1 cellular context compared by ENCODE assay signal in the genomic region with DNA sequence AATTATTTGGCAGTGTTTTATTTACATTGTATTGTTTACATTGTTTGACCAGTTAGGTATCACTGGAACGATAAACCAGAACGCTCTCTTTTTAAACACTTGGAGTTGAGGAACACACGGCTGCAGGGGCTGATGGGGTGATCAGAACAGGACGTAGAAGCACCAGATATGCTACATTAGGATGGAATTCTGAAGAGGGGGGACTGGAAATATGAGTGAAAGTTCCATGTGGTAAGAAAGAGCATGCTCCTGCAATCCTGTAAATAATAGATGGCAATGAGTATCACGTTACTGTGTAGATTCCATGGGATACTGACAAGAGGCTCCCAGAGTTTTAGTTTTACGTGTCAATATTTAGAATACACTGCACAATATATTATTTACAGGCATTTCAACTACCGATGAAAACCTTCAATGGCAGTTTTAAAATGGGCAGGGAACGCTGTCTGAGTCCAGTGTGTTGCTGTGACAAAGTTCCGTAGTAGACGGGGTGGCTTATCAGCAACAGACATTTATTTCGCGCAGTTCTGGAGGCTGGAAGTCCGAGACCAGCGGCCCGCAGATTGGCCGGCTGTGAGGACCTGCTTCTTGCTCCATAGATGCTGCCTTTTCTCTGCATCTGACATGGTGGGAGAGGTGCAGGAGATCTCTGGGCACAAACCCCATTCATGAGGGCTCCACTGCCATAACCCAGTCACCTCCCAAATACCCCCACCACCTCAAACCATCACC.
TF ChIP-seq lines count a peak whose summit lies in the region.

No MANE protein-coding gene starts in this region.

TF ChIP-seq in K562, 482 proteins besides CTCF, POLR2A, EP300 and RAD21 (continues in another document):
- TF ChIP-seq CREM (IDR thresholded peaks at IDR 0.05; ENCODE audit: low read depth) = peak; percentile 37
- no peak for TF ChIP-seq MEF2D (tag; conservative IDR thresholded peaks at IDR 0.05; ENCODE audit: low read depth)
- no peak for TF ChIP-seq ZNF217 (CRISPR knock-in tag; IDR thresholded peaks at IDR 0.05)
- TF ChIP-seq CCNT2 (IDR thresholded peaks at IDR 0.05; ENCODE audit: borderline replicate concordance, extremely low read depth, insufficient read length, low read depth, low read length) = no peak
- no peak for TF ChIP-seq CEBPG (CRISPR knock-in tag; IDR thresholded peaks at IDR 0.05)
- no peak for TF ChIP-seq CEBPG (tag; conservative IDR thresholded peaks at IDR 0.05 in 1 of 2, IDR thresholded peaks at IDR 0.05 in 1 of 2)
- TF ChIP-seq ASH1L (IDR thresholded peaks at IDR 0.05; ENCODE audit: borderline replicate concordance, low read depth, partially characterized antibody) = no peak
- TF ChIP-seq KDM4B (IDR thresholded peaks at IDR 0.05; ENCODE audit: borderline replicate concordance in 2 of 2, low read depth in 1 of 2) = no peak
- TF ChIP-seq SMC3 (conservative IDR thresholded peaks at IDR 0.05; ENCODE audit: insufficient read depth, low read depth, low read length) = no peak
- TF ChIP-seq HNRNPH1 (optimal IDR thresholded peaks at IDR 0.05; ENCODE audit: low read depth, low read length) = no peak
- peak; percentile 36; the same call in 1 of the 2 replicates for TF ChIP-seq TCF3 (CRISPR knock-in tag; IDR thresholded peaks at IDR 0.05)
- TF ChIP-seq ZNF316 (IDR thresholded peaks at IDR 0.05) = no peak
- TF ChIP-seq ZNF124 (CRISPR knock-in tag; IDR thresholded peaks at IDR 0.05) = no peak
- TF ChIP-seq, protein P1, sequence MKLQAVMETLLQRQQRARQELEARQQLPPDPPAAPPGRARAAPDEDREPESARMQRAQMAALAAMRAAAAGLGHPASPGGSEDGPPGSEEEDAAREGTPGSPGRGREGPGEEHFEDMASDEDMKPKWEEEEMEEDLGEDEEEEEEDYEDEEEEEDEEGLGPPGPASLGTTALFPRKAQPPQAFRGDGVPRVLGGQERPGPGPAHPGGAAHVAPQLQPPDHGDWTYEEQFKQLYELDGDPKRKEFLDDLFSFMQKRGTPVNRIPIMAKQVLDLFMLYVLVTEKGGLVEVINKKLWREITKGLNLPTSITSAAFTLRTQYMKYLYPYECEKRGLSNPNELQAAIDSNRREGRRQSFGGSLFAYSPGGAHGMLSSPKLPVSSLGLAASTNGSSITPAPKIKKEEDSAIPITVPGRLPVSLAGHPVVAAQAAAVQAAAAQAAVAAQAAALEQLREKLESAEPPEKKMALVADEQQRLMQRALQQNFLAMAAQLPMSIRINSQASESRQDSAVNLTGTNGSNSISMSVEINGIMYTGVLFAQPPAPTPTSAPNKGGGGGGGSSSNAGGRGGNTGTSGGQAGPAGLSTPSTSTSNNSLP (IDR thresholded peaks at IDR 0.05; ENCODE audit: borderline replicate concordance, low read depth, low read length) = no peak
- TF ChIP-seq MED1 (CRISPR knock-in tag; IDR thresholded peaks at IDR 0.05; ENCODE audit: borderline replicate concordance) = no peak
- no peak for TF ChIP-seq ZNF347 (CRISPR knock-in tag; IDR thresholded peaks at IDR 0.05; ENCODE audit: low read depth)
- TF ChIP-seq FOXP4 (CRISPR knock-in tag; IDR thresholded peaks at IDR 0.05; ENCODE audit: borderline replicate concordance) = no peak
- no peak for TF ChIP-seq HNRNPL (IDR thresholded peaks at IDR 0.05; ENCODE audit: low read depth, low read length)
- no peak for TF ChIP-seq FUS (optimal IDR thresholded peaks at IDR 0.05; ENCODE audit: low read depth, low read length)
- TF ChIP-seq TFAP4 (CRISPR knock-in tag; IDR thresholded peaks at IDR 0.05; ENCODE audit: borderline replicate concordance) = no peak
- TF ChIP-seq TCF15 (CRISPR knock-in tag; IDR thresholded peaks at IDR 0.05) = no peak
- TF ChIP-seq NEUROD1 (IDR thresholded peaks at IDR 0.05; ENCODE audit: borderline replicate concordance, low read depth, low read length, partially characterized antibody) = no peak
- TF ChIP-seq ATF1 (CRISPR knock-in tag; IDR thresholded peaks at IDR 0.05) = no peak
- peak; percentile 31; the same call in 1 of the 2 replicates for TF ChIP-seq ATF1 (tag; IDR thresholded peaks at IDR 0.05)
- no peak for TF ChIP-seq ZNF695 (CRISPR knock-in tag; IDR thresholded peaks at IDR 0.05)
- no peak for TF ChIP-seq DEAF1 (CRISPR knock-in tag; IDR thresholded peaks at IDR 0.05)
- TF ChIP-seq CTCFL (IDR thresholded peaks at IDR 0.05; ENCODE audit: borderline replicate concordance, insufficient read depth, low read depth, low read length, poor library complexity, severe bottlenecking) = no peak
- TF ChIP-seq ETV5 (CRISPR knock-in tag; IDR thresholded peaks at IDR 0.05; ENCODE audit: low read depth) = no peak
- no peak for TF ChIP-seq NFIC (IDR thresholded peaks at IDR 0.05)
- TF ChIP-seq SETDB1 (IDR thresholded peaks at IDR 0.05; ENCODE audit: low read length) = no peak
- no peak for TF ChIP-seq GTF2F1 (IDR thresholded peaks at IDR 0.05; ENCODE audit: low read depth, low read length)
- TF ChIP-seq, protein P2, sequence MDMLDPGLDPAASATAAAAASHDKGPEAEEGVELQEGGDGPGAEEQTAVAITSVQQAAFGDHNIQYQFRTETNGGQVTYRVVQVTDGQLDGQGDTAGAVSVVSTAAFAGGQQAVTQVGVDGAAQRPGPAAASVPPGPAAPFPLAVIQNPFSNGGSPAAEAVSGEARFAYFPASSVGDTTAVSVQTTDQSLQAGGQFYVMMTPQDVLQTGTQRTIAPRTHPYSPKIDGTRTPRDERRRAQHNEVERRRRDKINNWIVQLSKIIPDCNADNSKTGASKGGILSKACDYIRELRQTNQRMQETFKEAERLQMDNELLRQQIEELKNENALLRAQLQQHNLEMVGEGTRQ (CRISPR knock-in tag; IDR thresholded peaks at IDR 0.05) = no peak
- no peak for TF ChIP-seq GATAD2A (IDR thresholded peaks at IDR 0.05)
- no peak for TF ChIP-seq MXI1 (IDR thresholded peaks at IDR 0.05; ENCODE audit: low read depth, low read length)
- TF ChIP-seq ILK (tag; IDR thresholded peaks at IDR 0.05; ENCODE audit: borderline replicate concordance, low read depth) = no peak
- peak in 1 of 2 experiments; percentile 69; a peak in 1 of 4 replicates for TF ChIP-seq UBTF (IDR thresholded peaks at IDR 0.05; ENCODE audit: borderline replicate concordance in 1 of 2, low read depth in 2 of 2, low read length in 2 of 2)
- TF ChIP-seq ZNF140 (CRISPR knock-in tag; IDR thresholded peaks at IDR 0.05) = no peak
- TF ChIP-seq EWSR1 (IDR thresholded peaks at IDR 0.05; ENCODE audit: borderline replicate concordance, low read depth, partially characterized antibody) = no peak
- no peak for TF ChIP-seq HNRNPK (IDR thresholded peaks at IDR 0.05; ENCODE audit: low read depth, low read length, poor library complexity, severe bottlenecking)
- TF ChIP-seq, protein P3, sequence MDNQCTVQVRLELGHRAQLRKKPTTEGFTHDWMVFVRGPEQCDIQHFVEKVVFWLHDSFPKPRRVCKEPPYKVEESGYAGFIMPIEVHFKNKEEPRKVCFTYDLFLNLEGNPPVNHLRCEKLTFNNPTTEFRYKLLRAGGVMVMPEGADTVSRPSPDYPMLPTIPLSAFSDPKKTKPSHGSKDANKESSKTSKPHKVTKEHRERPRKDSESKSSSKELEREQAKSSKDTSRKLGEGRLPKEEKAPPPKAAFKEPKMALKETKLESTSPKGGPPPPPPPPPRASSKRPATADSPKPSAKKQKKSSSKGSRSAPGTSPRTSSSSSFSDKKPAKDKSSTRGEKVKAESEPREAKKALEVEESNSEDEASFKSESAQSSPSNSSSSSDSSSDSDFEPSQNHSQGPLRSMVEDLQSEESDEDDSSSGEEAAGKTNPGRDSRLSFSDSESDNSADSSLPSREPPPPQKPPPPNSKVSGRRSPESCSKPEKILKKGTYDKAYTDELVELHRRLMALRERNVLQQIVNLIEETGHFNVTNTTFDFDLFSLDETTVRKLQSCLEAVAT (IDR thresholded peaks at IDR 0.05) = 0 out of 4 replicates have a peak, but pooled peaks of 1 of the 2 experiments have one; percentile 24
- TF ChIP-seq OTX1 (CRISPR knock-in tag; IDR thresholded peaks at IDR 0.05) = no peak
- no peak for TF ChIP-seq ZNF41 (CRISPR knock-in tag; conservative IDR thresholded peaks at IDR 0.05)
- no peak for TF ChIP-seq TCF7L2 (IDR thresholded peaks at IDR 0.05; ENCODE audit: low read depth, low read length)
- TF ChIP-seq, protein P4, sequence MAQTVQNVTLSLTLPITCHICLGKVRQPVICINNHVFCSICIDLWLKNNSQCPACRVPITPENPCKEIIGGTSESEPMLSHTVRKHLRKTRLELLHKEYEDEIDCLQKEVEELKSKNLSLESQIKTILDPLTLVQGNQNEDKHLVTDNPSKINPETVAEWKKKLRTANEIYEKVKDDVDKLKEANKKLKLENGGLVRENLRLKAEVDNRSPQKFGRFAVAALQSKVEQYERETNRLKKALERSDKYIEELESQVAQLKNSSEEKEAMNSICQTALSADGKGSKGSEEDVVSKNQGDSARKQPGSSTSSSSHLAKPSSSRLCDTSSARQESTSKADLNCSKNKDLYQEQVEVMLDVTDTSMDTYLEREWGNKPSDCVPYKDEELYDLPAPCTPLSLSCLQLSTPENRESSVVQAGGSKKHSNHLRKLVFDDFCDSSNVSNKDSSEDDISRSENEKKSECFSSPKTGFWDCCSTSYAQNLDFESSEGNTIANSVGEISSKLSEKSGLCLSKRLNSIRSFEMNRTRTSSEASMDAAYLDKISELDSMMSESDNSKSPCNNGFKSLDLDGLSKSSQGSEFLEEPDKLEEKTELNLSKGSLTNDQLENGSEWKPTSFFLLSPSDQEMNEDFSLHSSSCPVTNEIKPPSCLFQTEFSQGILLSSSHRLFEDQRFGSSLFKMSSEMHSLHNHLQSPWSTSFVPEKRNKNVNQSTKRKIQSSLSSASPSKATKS (CRISPR knock-in tag; IDR thresholded peaks at IDR 0.05) = no peak
- TF ChIP-seq ZBTB7A (IDR thresholded peaks at IDR 0.05; ENCODE audit: borderline replicate concordance, control insufficient read depth, low read depth, low read length) = no peak
